Comparison of ENCODE assay signal across 14 cellular contexts in genomic region chr17:305090-305976, GRCh38. TPM values are rescaled to one million over a fixed set of nuclear protein-coding genes. Genes with fewer than 3 reads are reported as not detected.
DNase-seq lines count a peak whose midpoint lies in the region; ATAC-seq and TF ChIP-seq lines count a peak whose summit lies in the region.
"Had no signal": no experiment of that assay in that cellular context is flagged by ENCODE, and none has a peak within 500 bp of the region (broad histone marks: within the 10 kb centered on the region; RNA-seq: fewer than 3 reads in every experiment).

No MANE protein-coding gene starts in this region.

- peak; percentile 18 for ATAC-seq in stimulated activated memory B cell treated with anti-CD40 and anti-IgM and Interleukin-4, amounts not matched to agents 10 μg/mL and 1 μg/mL and 100 μg/mL, for 72 hours
- no peak for ATAC-seq in GM18873 (IDR thresholded peaks at IDR 0.05; ENCODE audit: low FRiP score, unreplicated experiment)

- no peak overlapping the region for H3K4ac ChIP-seq in mesendoderm (ENCODE audit: low read depth, low read length)

- H3K27ac Mint-ChIP-seq in stimulated activated memory B cell treated with anti-CD40 and anti-IgM and Interleukin-4, amounts not matched to agents 10 μg/mL and 1 μg/mL and 100 μg/mL, for 72 hours, result no peak overlapping the region

- no peaks in the 10 kb centered on the region for H3K9me3 ChIP-seq in colonic mucosa
- H3K9me3 ChIP-seq: suprapubic skin had no signal

- H3K4me1 Mint-ChIP-seq in stimulated activated memory B cell treated with anti-CD40 and anti-IgM and Interleukin-4, amounts not matched to agents 10 μg/mL and 1 μg/mL and 100 μg/mL, for 72 hours, result peaks cover 8% of the 10 kb centered on the region

- H3K36me3 ChIP-seq in colonic mucosa (no peaks in the 10 kb centered on the region), mesendoderm (ENCODE audit: control insufficient read depth, insufficient read depth, low read length) (no peaks in the 10 kb centered on the region)
- H3K36me3 ChIP-seq: suprapubic skin had no signal

- H3K27ac ChIP-seq in colonic mucosa (no peak overlapping the region), mesendoderm (ENCODE audit: low read depth, low read length) (no peak overlapping the region)
- H3K27ac ChIP-seq: C4-2B, suprapubic skin had no signal

- no peak overlapping the region for H3K4me2 ChIP-seq in mesendoderm (ENCODE audit: low read length)

- no peak overlapping the region for H3K4me3 Mint-ChIP-seq in stimulated activated memory B cell treated with anti-CD40 and anti-IgM and Interleukin-4, amounts not matched to agents 10 μg/mL and 1 μg/mL and 100 μg/mL, for 72 hours

- H3K36me3 Mint-ChIP-seq in stimulated activated memory B cell treated with anti-CD40 and anti-IgM and Interleukin-4, amounts not matched to agents 10 μg/mL and 1 μg/mL and 100 μg/mL, for 72 hours, result no peaks in the 10 kb centered on the region

- H4K5ac ChIP-seq in mesendoderm (ENCODE audit: low read length), result no peak overlapping the region

- no peak overlapping the region for H3K56ac ChIP-seq in mesendoderm (ENCODE audit: low read length)

- no peak overlapping the region for H2BK15ac ChIP-seq in mesendoderm (replicated peaks; ENCODE audit: low read depth)

- no peaks in the 10 kb centered on the region for H3K9me3 Mint-ChIP-seq in stimulated activated memory B cell treated with anti-CD40 and anti-IgM and Interleukin-4, amounts not matched to agents 10 μg/mL and 1 μg/mL and 100 μg/mL, for 72 hours

- no peak overlapping the region for H3K4me3 ChIP-seq in colonic mucosa
- no peak overlapping the region for H3K4me3 ChIP-seq in mesendoderm (ENCODE audit: low read length)
- H3K4me3 ChIP-seq: suprapubic skin had no signal

- H3K23ac ChIP-seq in mesendoderm (ENCODE audit: low read length), result no peak overlapping the region

- intact Hi-C loops in colonic mucosa (cut with DNase I), result no loop called here

- no peaks in the 10 kb centered on the region for H3K79me2 ChIP-seq in mesendoderm (ENCODE audit: control insufficient read depth, insufficient read depth, low read length)

- H3K18ac ChIP-seq in mesendoderm (ENCODE audit: low read length), result no peak overlapping the region

- H3K4me1 ChIP-seq in colonic mucosa (no peaks in the 10 kb centered on the region), mesendoderm (ENCODE audit: control insufficient read depth, low read depth, low read length) (peaks cover 3% of the 10 kb centered on the region)

- no peak overlapping the region for H2BK5ac ChIP-seq in mesendoderm (ENCODE audit: low read length)

- H3K79me1 ChIP-seq in mesendoderm (ENCODE audit: low read length), result no peaks in the 10 kb centered on the region

- H2AK5ac ChIP-seq in mesendoderm (ENCODE audit: low read length), result no peak overlapping the region

- H3K27me3 ChIP-seq in colonic mucosa, result no peaks in the 10 kb centered on the region
- no peaks in the 10 kb centered on the region for H3K27me3 ChIP-seq in mesendoderm (ENCODE audit: insufficient read depth, low read length, poor library complexity)
- H3K27me3 ChIP-seq: suprapubic skin had no signal

- H3K9ac ChIP-seq in colonic mucosa (ENCODE audit: low read depth in 2 of 2, low read length in 2 of 2) (no peak overlapping the region), mesendoderm (ENCODE audit: low read length) (no peak overlapping the region)

- no peak overlapping the region for H4K8ac ChIP-seq in mesendoderm (ENCODE audit: low read depth, low read length)

- no CpG with 5 or more reads among the region's 28 CpGs for WGBS in mesendoderm (ENCODE audit: extremely low coverage, insufficient coverage, low lambda C conversion rate)

- DNase-seq in HT1080 (ENCODE audit: low read depth) (peak; percentile 40), colonic mucosa (peak; percentile 41), mesendoderm (peak; percentile 43)
- DNase-seq in activated CD8-positive, alpha-beta memory T cell treated with anti-CD3 and anti-CD28 coated beads, Interleukin-2, amount 50 U/mL, for 48 hours, result no peak
- DNase-seq in central memory CD4-positive, alpha-beta T cell, result no peak
- DNase-seq: activated CD4-positive, alpha-beta T cell treated with anti-CD3 and anti-CD28 coated beads, Interleukin-2, amount 50 U/mL, for 48 hours; caudate nucleus; NCI-H2029; NCI-H524 treated with DMSO at 0.1 percent for 48 hours; stimulated activated CD4-positive, alpha-beta T cell treated with anti-CD3 and anti-CD28 coated beads, Interleukin-1b, Interleukin-23, amount 100 ng/mL, for 48 hours had no signal

- H2BK120ac ChIP-seq in mesendoderm (ENCODE audit: low read depth, low read length), result no peak overlapping the region

- H3K27me3 Mint-ChIP-seq in stimulated activated memory B cell treated with anti-CD40 and anti-IgM and Interleukin-4, amounts not matched to agents 10 μg/mL and 1 μg/mL and 100 μg/mL, for 72 hours, result peaks cover 22% of the 10 kb centered on the region

- no peak for TF ChIP-seq CTCF in colonic mucosa (IDR thresholded peaks at IDR 0.05)

RNA-seq across cellular contexts. Expression of gene RPH3AL, which starts 47.3 kb away (rescaled TPM):
- total RNA-seq in HT1080 (2014; rRNA removed; shearing (Covaris generic)), result 2.2 and 3.8 TPM in 2 replicates
- 2.4 and 3.0 TPM in 2 replicates for polyA plus RNA-seq in HT1080 (2015; cell fraction: cytosol; rRNA removed)
- 2.0 and 2.5 TPM in 2 replicates for polyA plus RNA-seq in HT1080 (2015; cell fraction: nucleus; rRNA removed)
- 10 to 100 TPM; 14.9 to 34.2 TPM for total RNA-seq in colonic mucosa
- 4.5 TPM for polyA plus RNA-seq in mesendoderm (2013, experiment 1 of 2)
- 4.8 TPM for polyA plus RNA-seq in mesendoderm (2013, experiment 2 of 2)

Comparison
In these comparisons a context has a peak if more than half of its experiments do, and no peak if none do; other contexts are left out.
1. DNase-seq: peak in HT1080 (single experiment), colonic mucosa (single experiment) and mesendoderm (single experiment); none in activated CD8-positive, alpha-beta memory T cell treated with anti-CD3 and anti-CD28 coated beads, Interleukin-2, amount 50 U/mL, for 48 hours (single experiment) and central memory CD4-positive, alpha-beta T cell (single experiment).